Comparison of ENCODE assay signal across 8 cellular contexts in the genomic region with DNA sequence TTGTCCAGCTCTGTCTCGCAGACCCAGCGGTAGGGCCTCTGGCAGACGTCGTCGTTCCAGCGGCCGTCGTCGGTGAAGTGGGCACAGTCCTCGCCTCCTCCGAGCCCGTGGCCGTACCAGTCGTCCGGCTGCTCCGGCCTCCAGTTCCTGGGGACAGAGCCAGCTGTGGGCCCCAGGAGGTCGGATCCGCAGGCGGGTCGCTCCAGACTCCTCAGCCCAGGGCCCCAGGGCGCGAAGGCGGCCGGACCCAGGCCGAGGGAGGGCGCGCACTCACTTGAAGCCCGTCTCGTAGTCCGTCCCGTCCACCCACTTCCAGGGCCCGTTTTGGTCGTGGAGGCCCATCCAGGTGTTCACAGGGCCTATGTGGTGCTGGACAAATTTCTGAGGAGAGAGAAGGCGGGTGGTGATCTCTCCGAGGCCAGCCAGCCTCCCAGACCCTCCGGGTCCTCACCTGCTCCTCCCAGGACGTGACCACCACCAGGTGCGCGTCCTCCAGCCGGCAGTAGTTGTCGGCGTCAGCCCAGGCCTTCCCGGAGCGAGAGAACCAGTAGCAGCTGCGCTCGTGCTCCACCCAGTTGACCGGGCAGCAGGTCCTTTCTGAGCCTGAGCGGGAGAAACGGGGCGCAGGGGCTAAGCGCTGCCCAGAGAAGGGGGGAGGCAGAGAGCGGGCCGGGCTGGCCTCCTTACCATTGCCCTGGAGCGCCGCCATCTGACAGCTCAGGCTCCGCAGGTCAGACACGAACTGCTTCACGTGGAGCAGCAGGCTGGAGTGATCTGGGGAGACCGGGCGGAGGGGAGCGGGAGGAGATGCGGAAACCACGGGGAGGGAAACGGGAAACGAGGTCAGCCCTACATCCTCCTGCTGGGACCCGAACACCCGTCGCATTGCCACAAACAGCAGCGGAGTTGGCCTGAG. TPM values are rescaled to one million over a fixed set of nuclear protein-coding genes. Genes with fewer than 3 reads are reported as not detected.
DNase-seq lines count a peak whose midpoint lies in the region; ATAC-seq, FAIRE-seq and TF ChIP-seq lines count a peak whose summit lies in the region.

No MANE protein-coding gene starts in this region.

- no peak overlapping the region for H3K9ac ChIP-seq in HepG2 (ENCODE audit: insufficient read depth, low read depth, low read length)

- TF ChIP-seq EP300 in HepG2 (IDR thresholded peaks at IDR 0.05; ENCODE audit: low read depth in 2 of 2, low read length in 2 of 2) (no peak), HepG2 (CRISPR knock-in tag; IDR thresholded peaks at IDR 0.05; ENCODE audit: borderline replicate concordance) (no peak)

- TF ChIP-seq RAD21 in HepG2 (CRISPR knock-in tag; IDR thresholded peaks at IDR 0.05) = no peak

- no peak overlapping the region for H3K4me3 ChIP-seq in bronchial epithelial cell (ENCODE audit: low read depth, low read length)
- H3K4me3 ChIP-seq in HepG2 (replicated peaks in 1 of 3; ENCODE audit: insufficient read depth in 1 of 3, low read depth in 2 of 3, low read length in 3 of 3) = 0 out of 6 replicates have a peak overlapping the region, but pooled peaks of 1 of the 3 experiments have one; percentile 93
- no peak overlapping the region for H3K4me3 ChIP-seq in vagina

- H3K36me3 ChIP-seq in bronchial epithelial cell (ENCODE audit: control insufficient read depth, insufficient read depth, low read length) = no peaks in the 10 kb centered on the region
- H3K36me3 ChIP-seq in HepG2 (replicated peaks in 1 of 2; ENCODE audit: control insufficient read depth in 1 of 2, insufficient read depth in 2 of 2, low read length in 2 of 2) = peaks cover 18 to 42% of the 10 kb centered on the region in 2 experiments
- no peaks in the 10 kb centered on the region for H3K36me3 ChIP-seq in vagina

- H3K4me1 ChIP-seq in HepG2 (ENCODE audit: insufficient read depth, low read length) = peaks cover 59% of the 10 kb centered on the region
- H3K4me1 ChIP-seq in vagina = peaks cover 15% of the 10 kb centered on the region

- TSS peak; percentile 28 for BruUV-seq in HepG2 (replicated peaks; lab: Mats Ljungman, UMichigan)

- no peak overlapping the region for H2AFZ ChIP-seq in HepG2 (ENCODE audit: low read length)

- H3K9me3 ChIP-seq in HepG2 (ENCODE audit: low read length) (no peaks in the 10 kb centered on the region), vagina (no peaks in the 10 kb centered on the region)

- peak; percentile 47 for DNase-seq in CMK (ENCODE audit: low read depth)
- DNase-seq in SK-N-DZ (ENCODE audit: low spot score) = peak; percentile 59
- peak; percentile 29 for DNase-seq in bronchial epithelial cell (ENCODE audit: low read depth)
- DNase-seq in HepG2 (ENCODE audit: low spot score) = no peak
- peak in 2 of 3 donors; percentile 3 to 25 for DNase-seq in stimulated activated CD4-positive, alpha-beta T cell treated with anti-CD3 and anti-CD28 coated beads, TNF-alpha, amount 100 ng/mL, for 1 hour (ENCODE audit: low read depth in 3 of 3, low spot score in 1 of 3)
- DNase-seq in vagina (ENCODE audit: extremely low spot score in 2 of 2) = no peak
- no peak for DNase-seq in inferior parietal cortex (ENCODE audit: extremely low spot score)

- H3K79me2 ChIP-seq in HepG2 (ENCODE audit: insufficient read depth, low read length) = peaks cover 47% of the 10 kb centered on the region

- H4K20me1 ChIP-seq in HepG2 (ENCODE audit: insufficient read depth, low read length) = peaks cover 39% of the 10 kb centered on the region

- WGBS in HepG2 (ENCODE audit: low lambda C conversion rate) = 96% methylated on average over 65 of the region's 69 CpGs

- peak overlapping the region; percentile 92; the same call in 1 of the 2 replicates for H3K4me2 ChIP-seq in HepG2 (ENCODE audit: low read depth, low read length)

- FAIRE-seq in bronchial epithelial cell (lab: Jason Lieb, UNC) (no peak), HepG2 (lab: Jason Lieb, UNC) (no peak)

- peak; percentile 47 for TF ChIP-seq CTCF in bronchial epithelial cell (IDR thresholded peaks at IDR 0.05; ENCODE audit: insufficient read depth, low read length, severe bottlenecking)
- no peak for TF ChIP-seq CTCF in HepG2 (CRISPR knock-in tag; IDR thresholded peaks at IDR 0.05)
- TF ChIP-seq CTCF in vagina (IDR thresholded peaks at IDR 0.05) = no peak

- POLR2A ChIA-PET in HepG2 (lab: Yijun Ruan, JAX) = interaction anchor here (0.7 to 0.9 kb wide), 3 partner anchors 10 to 121 kb away, joined by 3 to 5 read pairs (median 3); no protein-coding TSS in a partner anchor

- in situ Hi-C loops in HepG2 (cut with HindIII; ENCODE audit: extremely low pct_ligation_motif_present, low pct_unique_long_range_greater_than_20kb) = no loop called here

- ATAC-seq in HepG2 (peak; percentile 9), GM19455 (IDR thresholded peaks at IDR 0.05; ENCODE audit: unreplicated experiment) (no peak)

- TF ChIP-seq POLR2A in HepG2 (IDR thresholded peaks at IDR 0.05; ENCODE audit: insufficient read depth in 1 of 2, low read depth in 2 of 2, low read length in 2 of 2) = peak in 1 of 2 experiments; percentile 15; a peak in 1 of 4 replicates
- no peak for TF ChIP-seq POLR2A in vagina (IDR thresholded peaks at IDR 0.05)

- intact Hi-C loops in HepG2 (cut with micrococcal nuclease; ENCODE audit: unreplicated experiment) = loop anchor here (10.0 kb wide), 1 partner anchor 61 kb away; the partner anchor contains the start of genes DVL2 and PHF23
- intact Hi-C loops in vagina (cut with DNase I) = no loop called here

- CTCF ChIA-PET in HepG2 (lab: Yijun Ruan, JAX; ENCODE audit: low intra/inter-chr PET ratio, low total read pairs) = no interaction called here

- no peak overlapping the region for H3K27ac ChIP-seq in HepG2 (ENCODE audit: extremely low read length, insufficient read depth, low read length)
- H3K27ac ChIP-seq in vagina = no peak overlapping the region

- H3K27me3 ChIP-seq in bronchial epithelial cell (ENCODE audit: control insufficient read depth, insufficient read depth, low read length) = peaks cover 4% of the 10 kb centered on the region
- H3K27me3 ChIP-seq in HepG2 (ENCODE audit: control insufficient read depth in 1 of 2, insufficient read depth in 2 of 2, low read length in 2 of 2) = no peaks in the 10 kb centered on the region; a peak in 1 of 5 replicates
- no peaks in the 10 kb centered on the region for H3K27me3 ChIP-seq in vagina

RNA-seq across cellular contexts. Expression of gene ASGR1, which starts 5.2 kb away (rescaled TPM):
- polyA plus RNA-seq in SK-N-DZ (2014; cell fraction: cytosol; rRNA removed) = 0.16 and 3.9 TPM in 2 replicates
- polyA plus RNA-seq in SK-N-DZ (2014; cell fraction: nucleus; rRNA removed) = 5.9 and 7.7 TPM in 2 replicates
- total RNA-seq in bronchial epithelial cell = under 0.01 and 0.38 TPM in 2 replicates
- total RNA-seq in HepG2 (2016; rRNA removed; fragmentation: Illumina TruSeq; extraction: Trizol) = 156 and 353 TPM in 2 replicates
- total RNA-seq in HepG2 (2016; cell fraction: cytosol; rRNA removed; fragmentation: Illumina TruSeq; extraction: Trizol; ENCODE audit: low read depth) = 114 and 140 TPM in 2 replicates
- 143 and 370 TPM in 2 replicates for total RNA-seq in HepG2 (2016; cell fraction: insoluble cytoplasmic fraction; rRNA removed; fragmentation: Illumina TruSeq; extraction: Trizol)
- 141 and 170 TPM in 2 replicates for total RNA-seq in HepG2 (2016; cell fraction: membrane; rRNA removed; fragmentation: Illumina TruSeq; extraction: Trizol)
- 259 and 311 TPM in 2 replicates for total RNA-seq in HepG2 (2016; cell fraction: nucleus; rRNA removed; fragmentation: Illumina TruSeq; extraction: Trizol)
- 796 and 885 TPM in 2 replicates for polyA plus RNA-seq in HepG2 (2011; rRNA removed)
- polyA plus RNA-seq in HepG2 (2011; cell fraction: cytosol; rRNA removed) = 756 and 1,094 TPM in 2 replicates
- 1,952 and 2,162 TPM in 2 replicates for polyA plus RNA-seq in HepG2 (2011; cell fraction: nucleus; rRNA removed)
- 455 and 483 TPM in 2 replicates for polyA plus RNA-seq in HepG2 (2012)
- 105 and 129 TPM in 2 replicates for polyA plus RNA-seq in HepG2 (2016; cell fraction: cytosol; fragmentation: Illumina TruSeq; extraction: Trizol; ENCODE audit: low read depth)
- 167 and 180 TPM in 2 replicates for polyA plus RNA-seq in HepG2 (2016; cell fraction: insoluble cytoplasmic fraction; fragmentation: Illumina TruSeq; extraction: Trizol; ENCODE audit: low read depth)
- polyA plus RNA-seq in HepG2 (2016; cell fraction: membrane; fragmentation: Illumina TruSeq; extraction: Trizol; ENCODE audit: low read depth) = 121 and 143 TPM in 2 replicates
- 760 and 778 TPM in 2 replicates for polyA plus RNA-seq in HepG2 (2016; cell fraction: nucleus; fragmentation: Illumina TruSeq; extraction: Trizol; ENCODE audit: insufficient read depth, low read depth)
- polyA minus RNA-seq in HepG2 (2011; rRNA and poly(A)+ RNA removed; ENCODE audit: low replicate concordance) = 0.19 and 386 TPM in 2 replicates
- 254 and 269 TPM in 2 replicates for polyA minus RNA-seq in HepG2 (2011; cell fraction: cytosol; rRNA and poly(A)+ RNA removed)
- polyA minus RNA-seq in HepG2 (2011; cell fraction: nucleus; rRNA and poly(A)+ RNA removed) = 141 and 153 TPM in 2 replicates
- total RNA-seq in vagina = 2.5 TPM

RNA-seq across cellular contexts. Expression of gene DLG4, which starts 45.7 kb away (rescaled TPM):
- polyA plus RNA-seq in SK-N-DZ (2014; cell fraction: cytosol; rRNA removed) = 61.1 and 67.3 TPM in 2 replicates
- 117 and 125 TPM in 2 replicates for polyA plus RNA-seq in SK-N-DZ (2014; cell fraction: nucleus; rRNA removed)
- total RNA-seq in bronchial epithelial cell (1.8 and 1.9 TPM in 2 replicates), HepG2 (2016; rRNA removed; fragmentation: Illumina TruSeq; extraction: Trizol) (0.25 and 0.71 TPM in 2 replicates), vagina (23.3 TPM)
- under 0.01 TPM in 1 of 2 replicates, not detected in the other for total RNA-seq in HepG2 (2016; cell fraction: cytosol; rRNA removed; fragmentation: Illumina TruSeq; extraction: Trizol; ENCODE audit: low read depth)
- total RNA-seq in HepG2 (2016; cell fraction: insoluble cytoplasmic fraction; rRNA removed; fragmentation: Illumina TruSeq; extraction: Trizol) = 0.40 and 0.69 TPM in 2 replicates
- 0.40 and 0.52 TPM in 2 replicates for total RNA-seq in HepG2 (2016; cell fraction: membrane; rRNA removed; fragmentation: Illumina TruSeq; extraction: Trizol)
- total RNA-seq in HepG2 (2016; cell fraction: nucleus; rRNA removed; fragmentation: Illumina TruSeq; extraction: Trizol) = 1.3 and 1.6 TPM in 2 replicates
- polyA plus RNA-seq in HepG2 (2011; rRNA removed) = 3.9 and 4.3 TPM in 2 replicates
- 1.1 and 2.0 TPM in 2 replicates for polyA plus RNA-seq in HepG2 (2011; cell fraction: cytosol; rRNA removed)
- 22.1 and 26.3 TPM in 2 replicates for polyA plus RNA-seq in HepG2 (2011; cell fraction: nucleus; rRNA removed)
- polyA plus RNA-seq in HepG2 (2012) = 3.7 and 4.4 TPM in 2 replicates
- polyA plus RNA-seq in HepG2 (2016; cell fraction: cytosol; fragmentation: Illumina TruSeq; extraction: Trizol; ENCODE audit: low read depth) = 0.18 and 0.33 TPM in 2 replicates
- 0.32 and 0.49 TPM in 2 replicates for polyA plus RNA-seq in HepG2 (2016; cell fraction: insoluble cytoplasmic fraction; fragmentation: Illumina TruSeq; extraction: Trizol; ENCODE audit: low read depth)
- polyA plus RNA-seq in HepG2 (2016; cell fraction: membrane; fragmentation: Illumina TruSeq; extraction: Trizol; ENCODE audit: low read depth) = 0.53 and 0.70 TPM in 2 replicates
- polyA plus RNA-seq in HepG2 (2016; cell fraction: nucleus; fragmentation: Illumina TruSeq; extraction: Trizol; ENCODE audit: insufficient read depth, low read depth) = 2.4 and 4.5 TPM in 2 replicates
- polyA minus RNA-seq in HepG2 (2011; rRNA and poly(A)+ RNA removed; ENCODE audit: low replicate concordance) = 3.3 and 3.4 TPM in 2 replicates
- 2.1 and 2.4 TPM in 2 replicates for polyA minus RNA-seq in HepG2 (2011; cell fraction: cytosol; rRNA and poly(A)+ RNA removed)
- polyA minus RNA-seq in HepG2 (2011; cell fraction: nucleus; rRNA and poly(A)+ RNA removed) = 4.0 and 4.2 TPM in 2 replicates

RNA-seq across cellular contexts. Expression of gene ACADVL, which starts 45.8 kb away (rescaled TPM):
- 161 and 169 TPM in 2 replicates for polyA plus RNA-seq in SK-N-DZ (2014; cell fraction: cytosol; rRNA removed)
- 2,152 and 2,253 TPM in 2 replicates for polyA plus RNA-seq in SK-N-DZ (2014; cell fraction: nucleus; rRNA removed)
- total RNA-seq in bronchial epithelial cell (216 and 277 TPM in 2 replicates), HepG2 (2016; rRNA removed; fragmentation: Illumina TruSeq; extraction: Trizol) (106 and 219 TPM in 2 replicates), vagina (957 TPM)
- total RNA-seq in HepG2 (2016; cell fraction: cytosol; rRNA removed; fragmentation: Illumina TruSeq; extraction: Trizol; ENCODE audit: low read depth) = 29.7 and 32.3 TPM in 2 replicates
- total RNA-seq in HepG2 (2016; cell fraction: insoluble cytoplasmic fraction; rRNA removed; fragmentation: Illumina TruSeq; extraction: Trizol) = 112 and 237 TPM in 2 replicates
- 44.6 and 53.4 TPM in 2 replicates for total RNA-seq in HepG2 (2016; cell fraction: membrane; rRNA removed; fragmentation: Illumina TruSeq; extraction: Trizol)
- 207 and 230 TPM in 2 replicates for total RNA-seq in HepG2 (2016; cell fraction: nucleus; rRNA removed; fragmentation: Illumina TruSeq; extraction: Trizol)
- polyA plus RNA-seq in HepG2 (2011; rRNA removed) = 412 and 521 TPM in 2 replicates
- polyA plus RNA-seq in HepG2 (2011; cell fraction: cytosol; rRNA removed) = 135 and 196 TPM in 2 replicates
- 5,199 and 5,548 TPM in 2 replicates for polyA plus RNA-seq in HepG2 (2011; cell fraction: nucleus; rRNA removed)
- polyA plus RNA-seq in HepG2 (2012) = 315 and 441 TPM in 2 replicates
- 17.9 and 19.9 TPM in 2 replicates for polyA plus RNA-seq in HepG2 (2016; cell fraction: cytosol; fragmentation: Illumina TruSeq; extraction: Trizol; ENCODE audit: low read depth)
- polyA plus RNA-seq in HepG2 (2016; cell fraction: insoluble cytoplasmic fraction; fragmentation: Illumina TruSeq; extraction: Trizol; ENCODE audit: low read depth) = 93.8 and 107 TPM in 2 replicates
- 31.9 and 34.8 TPM in 2 replicates for polyA plus RNA-seq in HepG2 (2016; cell fraction: membrane; fragmentation: Illumina TruSeq; extraction: Trizol; ENCODE audit: low read depth)
- polyA plus RNA-seq in HepG2 (2016; cell fraction: nucleus; fragmentation: Illumina TruSeq; extraction: Trizol; ENCODE audit: insufficient read depth, low read depth) = 578 and 583 TPM in 2 replicates
- polyA minus RNA-seq in HepG2 (2011; rRNA and poly(A)+ RNA removed; ENCODE audit: low replicate concordance) = 253 and 530 TPM in 2 replicates
- polyA minus RNA-seq in HepG2 (2011; cell fraction: cytosol; rRNA and poly(A)+ RNA removed) = 79.8 and 87.7 TPM in 2 replicates
- 354 and 373 TPM in 2 replicates for polyA minus RNA-seq in HepG2 (2011; cell fraction: nucleus; rRNA and poly(A)+ RNA removed)

RNA-seq across cellular contexts. Expression of gene ASGR2, which starts 59.3 kb away (rescaled TPM):
- polyA plus RNA-seq in SK-N-DZ (2014; cell fraction: cytosol; rRNA removed) = not detected in 2 replicates
- not detected in 2 replicates for polyA plus RNA-seq in SK-N-DZ (2014; cell fraction: nucleus; rRNA removed)
- total RNA-seq in bronchial epithelial cell (not detected in 2 replicates), HepG2 (2016; rRNA removed; fragmentation: Illumina TruSeq; extraction: Trizol) (142 and 320 TPM in 2 replicates), vagina (2.7 TPM)
- total RNA-seq in HepG2 (2016; cell fraction: cytosol; rRNA removed; fragmentation: Illumina TruSeq; extraction: Trizol; ENCODE audit: low read depth) = 153 and 157 TPM in 2 replicates
- total RNA-seq in HepG2 (2016; cell fraction: insoluble cytoplasmic fraction; rRNA removed; fragmentation: Illumina TruSeq; extraction: Trizol) = 137 and 326 TPM in 2 replicates
- total RNA-seq in HepG2 (2016; cell fraction: membrane; rRNA removed; fragmentation: Illumina TruSeq; extraction: Trizol) = 154 and 165 TPM in 2 replicates
- total RNA-seq in HepG2 (2016; cell fraction: nucleus; rRNA removed; fragmentation: Illumina TruSeq; extraction: Trizol) = 251 and 289 TPM in 2 replicates
- 754 and 762 TPM in 2 replicates for polyA plus RNA-seq in HepG2 (2011; rRNA removed)
- polyA plus RNA-seq in HepG2 (2011; cell fraction: cytosol; rRNA removed) = 620 and 780 TPM in 2 replicates
- 692 and 800 TPM in 2 replicates for polyA plus RNA-seq in HepG2 (2011; cell fraction: nucleus; rRNA removed)
- polyA plus RNA-seq in HepG2 (2012) = 341 and 394 TPM in 2 replicates
- 194 and 207 TPM in 2 replicates for polyA plus RNA-seq in HepG2 (2016; cell fraction: cytosol; fragmentation: Illumina TruSeq; extraction: Trizol; ENCODE audit: low read depth)
- polyA plus RNA-seq in HepG2 (2016; cell fraction: insoluble cytoplasmic fraction; fragmentation: Illumina TruSeq; extraction: Trizol; ENCODE audit: low read depth) = 170 and 186 TPM in 2 replicates
- 175 and 177 TPM in 2 replicates for polyA plus RNA-seq in HepG2 (2016; cell fraction: membrane; fragmentation: Illumina TruSeq; extraction: Trizol; ENCODE audit: low read depth)
- 623 and 667 TPM in 2 replicates for polyA plus RNA-seq in HepG2 (2016; cell fraction: nucleus; fragmentation: Illumina TruSeq; extraction: Trizol; ENCODE audit: insufficient read depth, low read depth)
- polyA minus RNA-seq in HepG2 (2011; rRNA and poly(A)+ RNA removed; ENCODE audit: low replicate concordance) = 371 TPM in 1 of 2 replicates, not detected in the other
- 131 TPM in 2 replicates for polyA minus RNA-seq in HepG2 (2011; cell fraction: cytosol; rRNA and poly(A)+ RNA removed)
- 102 and 109 TPM in 2 replicates for polyA minus RNA-seq in HepG2 (2011; cell fraction: nucleus; rRNA and poly(A)+ RNA removed)

Comparison
In these comparisons a context has a peak if more than half of its experiments do, and no peak if none do; other contexts are left out.
1. DNase-seq: peak in CMK (single experiment), SK-N-DZ (single experiment), bronchial epithelial cell (single experiment) and stimulated activated CD4-positive, alpha-beta T cell treated with anti-CD3 and anti-CD28 coated beads, TNF-alpha, amount 100 ng/mL, for 1 hour (2 of 3); none in HepG2 (single experiment), vagina (0 of 2) and inferior parietal cortex (single experiment).
2. RNA of gene ASGR1, which starts 5.2 kb away (total RNA-seq): 114 to 370 TPM in HepG2; 2.5 TPM in vagina (single experiment) and under 0.01 to 0.38 TPM in bronchial epithelial cell; every median in the first group is over 10 times any median in the second.